In the genomic region with DNA sequence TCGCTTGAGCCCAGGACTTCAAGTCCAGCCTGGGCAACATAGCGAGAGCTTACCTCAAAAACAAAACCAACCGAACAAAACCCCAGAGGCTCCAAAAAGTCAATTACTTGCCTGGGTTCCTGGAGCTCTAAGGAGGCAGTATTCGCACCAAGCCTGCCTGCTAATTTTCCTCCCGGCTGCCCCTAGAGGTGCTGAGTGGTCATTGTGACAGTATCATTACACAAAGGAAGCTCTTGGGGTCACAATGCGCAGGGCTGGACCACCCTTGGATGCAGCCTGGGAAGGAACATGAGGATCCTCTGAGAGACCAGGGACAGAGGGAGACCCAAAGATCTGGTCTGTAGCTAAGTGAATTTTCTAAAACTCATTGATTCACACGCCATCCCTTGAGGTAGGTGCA, we compare ENCODE assay signal across 9 cellular contexts. TPM values are rescaled to one million over a fixed set of nuclear protein-coding genes. Genes with fewer than 3 reads are reported as not detected.
DNase-seq lines count a peak whose midpoint lies in the region; ATAC-seq and TF ChIP-seq lines count a peak whose summit lies in the region.
"Had no signal": no experiment of that assay in that cellular context is flagged by ENCODE, and none has a peak within 500 bp of the region (broad histone marks: within the 10 kb centered on the region; RNA-seq: fewer than 3 reads in every experiment).

No MANE protein-coding gene starts in this region.

- H3K4me1 Mint-ChIP-seq in stimulated activated effector memory CD8-positive, alpha-beta T cell treated with anti-CD3 and anti-CD28 coated beads, Interleukin-12 subunit alpha, Interleukin-12 subunit beta, amount 100 ng/mL, for 72 hours: peaks cover 14% of the 10 kb centered on the region

- H3K4me3 Mint-ChIP-seq in stimulated activated effector memory CD8-positive, alpha-beta T cell treated with anti-CD3 and anti-CD28 coated beads, Interleukin-12 subunit alpha, Interleukin-12 subunit beta, amount 100 ng/mL, for 72 hours: no peak overlapping the region
- H3K4me3 Mint-ChIP-seq: T-helper 1 cell treated with Interleukin-12 subunit alpha and Interleukin-12 subunit beta and Interleukin-4 antibody, amounts not matched to agents 30 μg/mL and 1 μg/mL, for 36 hours had no signal

- DNase-seq in ELF-1 (ENCODE audit: low read depth, low spot score) (peak; percentile 47), LNCaP clone FGC (ENCODE audit: low read depth) (no peak), astrocyte of the cerebellum (ENCODE audit: low read depth) (no peak), mucosa of descending colon (no peak)
- no peak for DNase-seq in activated CD8-positive, alpha-beta memory T cell treated with anti-CD3 and anti-CD28 coated beads, Interleukin-2, amount 50 U/mL, for 4 hours
- DNase-seq in stimulated activated effector memory CD8-positive, alpha-beta T cell treated with anti-CD3 and anti-CD28 coated beads, Interleukin-12 subunit alpha, Interleukin-12 subunit beta, amount 100 ng/mL, for 72 hours (ENCODE audit: low spot score in 2 of 2): no peak

- TF ChIP-seq CTCF in LNCaP clone FGC (IDR thresholded peaks at IDR 0.05; ENCODE audit: control insufficient read depth, extremely low read depth, insufficient read depth): peak; percentile 20; the same call in 1 of the 2 replicates
- peak; percentile 68 for TF ChIP-seq CTCF in astrocyte of the cerebellum (IDR thresholded peaks at IDR 0.05; ENCODE audit: low read depth, low read length, missing control alignments)
- TF ChIP-seq CTCF in mucosa of descending colon (IDR thresholded peaks at IDR 0.05): no peak

- intact Hi-C loops in mucosa of descending colon (cut with DNase I, micrococcal nuclease): no loop called here

- H3K4me1 ChIP-seq in mucosa of descending colon (ENCODE audit: low read depth): peaks cover 3% of the 10 kb centered on the region

- no peaks in the 10 kb centered on the region for H3K9me3 ChIP-seq in mucosa of descending colon

- peaks cover 4% of the 10 kb centered on the region for H3K36me3 Mint-ChIP-seq in stimulated activated effector memory CD8-positive, alpha-beta T cell treated with anti-CD3 and anti-CD28 coated beads, Interleukin-12 subunit alpha, Interleukin-12 subunit beta, amount 100 ng/mL, for 72 hours

- H3K27ac Mint-ChIP-seq in stimulated activated effector memory CD8-positive, alpha-beta T cell treated with anti-CD3 and anti-CD28 coated beads, Interleukin-12 subunit alpha, Interleukin-12 subunit beta, amount 100 ng/mL, for 72 hours: no peak overlapping the region
- H3K27ac Mint-ChIP-seq: T-helper 1 cell treated with Interleukin-12 subunit alpha and Interleukin-12 subunit beta and Interleukin-4 antibody, amounts not matched to agents 30 μg/mL and 1 μg/mL, for 36 hours had no signal

- in situ Hi-C loops in astrocyte of the cerebellum (cut with HindIII; ENCODE audit: low sequenced_read_pairs): no loop called here

- no peaks in the 10 kb centered on the region for H3K36me3 ChIP-seq in mucosa of descending colon (ENCODE audit: low read depth)

- no peaks in the 10 kb centered on the region for H3K9me3 Mint-ChIP-seq in stimulated activated effector memory CD8-positive, alpha-beta T cell treated with anti-CD3 and anti-CD28 coated beads, Interleukin-12 subunit alpha, Interleukin-12 subunit beta, amount 100 ng/mL, for 72 hours
- H3K9me3 Mint-ChIP-seq: T-helper 1 cell treated with Interleukin-12 subunit alpha and Interleukin-12 subunit beta and Interleukin-4 antibody, amounts not matched to agents 30 μg/mL and 1 μg/mL, for 36 hours had no signal

- ATAC-seq in mucosa of descending colon: peak; percentile 19
- ATAC-seq in HG03139 (IDR thresholded peaks at IDR 0.05; ENCODE audit: unreplicated experiment): no peak
- ATAC-seq in HG03460 (IDR thresholded peaks at IDR 0.05; ENCODE audit: unreplicated experiment): no peak
- no peak for ATAC-seq in stimulated activated effector memory CD8-positive, alpha-beta T cell treated with anti-CD3 and anti-CD28 coated beads, Interleukin-12 subunit alpha, Interleukin-12 subunit beta, amount 100 ng/mL, for 72 hours

- H3K4me3 ChIP-seq in LNCaP clone FGC (ENCODE audit: low read depth, low read length): no peak overlapping the region
- H3K4me3 ChIP-seq in astrocyte of the cerebellum (ENCODE audit: low read depth, low read length): no peak overlapping the region
- no peak overlapping the region for H3K4me3 ChIP-seq in mucosa of descending colon

RNA-seq across cellular contexts. Expression of gene PEX11G, which starts 8.5 kb away (rescaled TPM):
- 1 to 10 TPM; 4.0 to 9.5 (median 8.1) TPM for total RNA-seq in mucosa of descending colon

RNA-seq across cellular contexts. Expression of gene ZNF358, which starts 18.6 kb away (rescaled TPM):
- total RNA-seq in mucosa of descending colon: 10 to 100 TPM; 31.7 to 88.8 (median 42.1) TPM

RNA-seq across cellular contexts. Expression of gene MCOLN1, which starts 25.1 kb away (rescaled TPM):
- total RNA-seq in mucosa of descending colon: 10 to 100 TPM; 29.5 to 40.1 (median 31.7) TPM

RNA-seq across cellular contexts. Expression of gene PNPLA6, which starts 38.2 kb away (rescaled TPM):
- total RNA-seq in mucosa of descending colon: 100 to 1,000 TPM in 2 of 3 donors, 10 to 100 TPM in 1; 85.7 to 136 (median 121) TPM
